13 cellular contexts compared by ENCODE assay signal in genomic region chr16:46650224-46650623, GRCh38. TPM values are rescaled to one million over a fixed set of nuclear protein-coding genes. Genes with fewer than 3 reads are reported as not detected.
DNase-seq lines count a peak whose midpoint lies in the region; ATAC-seq and TF ChIP-seq lines count a peak whose summit lies in the region.
"Had no signal": no experiment of that assay in that cellular context is flagged by ENCODE, and none has a peak within 500 bp of the region (broad histone marks: within the 10 kb centered on the region; RNA-seq: fewer than 3 reads in every experiment).

No MANE protein-coding gene starts in this region.

- CTCF ChIA-PET in activated naive CD4-positive, alpha-beta T cell treated with anti-CD3 and anti-CD28 coated beads, Interleukin-2, amount 10 ng/mL, durations not matched to agents 7 days and 5 days (lab: Charles Lee), result no interaction called here

- no peak for TF ChIP-seq POLR2A in vagina (IDR thresholded peaks at IDR 0.05)

- H3K79me1 ChIP-seq in mesenchymal stem cell (replicated peaks; ENCODE audit: low read length, poor library complexity, severe bottlenecking), result no peaks in the 10 kb centered on the region

- no peak overlapping the region for H4K8ac ChIP-seq in mesenchymal stem cell (ENCODE audit: low read length)

- no peaks in the 10 kb centered on the region for H3K9me3 Mint-ChIP-seq in activated naive CD4-positive, alpha-beta T cell treated with anti-CD3 and anti-CD28 coated beads, Interleukin-2, amount 50 U/mL, for 24 hours
- H3K9me3 Mint-ChIP-seq in activated naive CD4-positive, alpha-beta T cell treated with anti-CD3 and anti-CD28 coated beads, Interleukin-2, amount 10 ng/mL, durations not matched to agents 7 days and 5 days, result peaks cover 6% of the 10 kb centered on the region
- H3K9me3 Mint-ChIP-seq in activated T-helper 17 cell treated with anti-CD3 and anti-CD28 coated beads, Interleukin-2, amount 50 U/mL, for 72 hours, result no peaks in the 10 kb centered on the region
- H3K9me3 Mint-ChIP-seq: type B pancreatic cell had no signal

- peak overlapping the region; percentile 49 for H3K4me3 ChIP-seq in coronary artery
- H3K4me3 ChIP-seq in mesenchymal stem cell (ENCODE audit: insufficient read depth in 1 of 2, low read depth in 1 of 2, low read length in 2 of 2), result peak overlapping the region in 1 of 2 experiments; percentile 74
- no peak overlapping the region for H3K4me3 ChIP-seq in vagina
- H3K4me3 ChIP-seq: A549 had no signal

- H3K4me2 ChIP-seq in mesenchymal stem cell (ENCODE audit: low read length, poor library complexity, severe bottlenecking), result no peak overlapping the region
- H3K4me2 ChIP-seq: A549 had no signal

- no peak for ATAC-seq in HG03378 (IDR thresholded peaks at IDR 0.05; ENCODE audit: unreplicated experiment)
- ATAC-seq in activated T-helper 17 cell treated with anti-CD3 and anti-CD28 coated beads, Interleukin-2, amount 50 U/mL, for 72 hours (replicated peaks), result no peak

- H2BK12ac ChIP-seq in mesenchymal stem cell (ENCODE audit: low read length in 2 of 2), result no peak overlapping the region

- H2AFZ ChIP-seq in mesenchymal stem cell (ENCODE audit: low read depth, low read length), result no peak overlapping the region

- WGBS in mesenchymal stem cell, result 60% methylated on average over 5 of the region's 5 CpGs

- H3K9ac ChIP-seq in mesenchymal stem cell (ENCODE audit: low read length), result peak overlapping the region; percentile 87

- no peak overlapping the region for H3K4me3 Mint-ChIP-seq in activated naive CD4-positive, alpha-beta T cell treated with anti-CD3 and anti-CD28 coated beads, Interleukin-2, amount 50 U/mL, for 24 hours
- H3K4me3 Mint-ChIP-seq in activated naive CD4-positive, alpha-beta T cell treated with anti-CD3 and anti-CD28 coated beads, Interleukin-2, amount 10 ng/mL, durations not matched to agents 7 days and 5 days, result no peak overlapping the region
- no peak overlapping the region for H3K4me3 Mint-ChIP-seq in activated T-helper 17 cell treated with anti-CD3 and anti-CD28 coated beads, Interleukin-2, amount 50 U/mL, for 72 hours
- H3K4me3 Mint-ChIP-seq: type B pancreatic cell had no signal

- H3K36me3 ChIP-seq in mesenchymal stem cell (ENCODE audit: control insufficient read depth in 1 of 2, insufficient read depth in 2 of 2, low read depth in 1 of 2, low read length in 2 of 2) (peaks cover 4% of the 10 kb centered on the region in 2 experiments), vagina (no peaks in the 10 kb centered on the region)

- no peak overlapping the region for H3K4ac ChIP-seq in mesenchymal stem cell (ENCODE audit: low read depth in 1 of 2, low read length in 2 of 2)

- H3K27ac Mint-ChIP-seq in activated naive CD4-positive, alpha-beta T cell treated with anti-CD3 and anti-CD28 coated beads, Interleukin-2, amount 50 U/mL, for 24 hours, result peak overlapping the region; percentile 19
- H3K27ac Mint-ChIP-seq in activated naive CD4-positive, alpha-beta T cell treated with anti-CD3 and anti-CD28 coated beads, Interleukin-2, amount 10 ng/mL, durations not matched to agents 7 days and 5 days, result no peak overlapping the region
- no peak overlapping the region for H3K27ac Mint-ChIP-seq in activated T-helper 17 cell treated with anti-CD3 and anti-CD28 coated beads, Interleukin-2, amount 50 U/mL, for 72 hours
- H3K27ac Mint-ChIP-seq: type B pancreatic cell had no signal

- H3K27ac ChIP-seq in coronary artery (peak overlapping the region in 1 of 2 donors; percentile 74), mesenchymal stem cell (ENCODE audit: low read length, poor library complexity, severe bottlenecking) (no peak overlapping the region), vagina (peak overlapping the region; percentile 8)
- H3K27ac ChIP-seq: A549 had no signal

- DNase-seq in activated naive CD4-positive, alpha-beta T cell treated with anti-CD3 and anti-CD28 coated beads, Interleukin-2, amount 10 ng/mL, durations not matched to agents 7 days and 5 days, result no peak
- DNase-seq in coronary artery (ENCODE audit: low spot score) (no peak), mesenchymal stem cell (peak; percentile 86), vagina (ENCODE audit: extremely low spot score in 2 of 2) (no peak), T1000 (lab: John Stamatoyannopoulos, UW) (no peak)
- DNase-seq: activated gamma-delta T cell; DMS153; stimulated activated CD4-positive, alpha-beta T cell treated with anti-CD3 and anti-CD28 coated beads, Interleukin-12 subunit alpha, Interleukin-12 subunit beta, amount 100 ng/mL, for 4 hours had no signal

- intact Hi-C loops in vagina (cut with DNase I), result no loop called here

- H3K4me1 Mint-ChIP-seq in activated naive CD4-positive, alpha-beta T cell treated with anti-CD3 and anti-CD28 coated beads, Interleukin-2, amount 50 U/mL, for 24 hours, result no peaks in the 10 kb centered on the region
- no peaks in the 10 kb centered on the region for H3K4me1 Mint-ChIP-seq in activated naive CD4-positive, alpha-beta T cell treated with anti-CD3 and anti-CD28 coated beads, Interleukin-2, amount 10 ng/mL, durations not matched to agents 7 days and 5 days
- H3K4me1 Mint-ChIP-seq in activated T-helper 17 cell treated with anti-CD3 and anti-CD28 coated beads, Interleukin-2, amount 50 U/mL, for 72 hours, result no peaks in the 10 kb centered on the region

- H4K91ac ChIP-seq in mesenchymal stem cell (ENCODE audit: low read length), result no peak overlapping the region

- no peak overlapping the region for H3K14ac ChIP-seq in mesenchymal stem cell (ENCODE audit: low read length in 2 of 2)

- no peak overlapping the region for H2BK5ac ChIP-seq in mesenchymal stem cell (ENCODE audit: low read depth, low read length, poor library complexity, severe bottlenecking)

- H3K9me3 ChIP-seq in mesenchymal stem cell (ENCODE audit: control insufficient read depth, low read length) (no peaks in the 10 kb centered on the region), vagina (no peaks in the 10 kb centered on the region)
- H3K9me3 ChIP-seq: A549 had no signal

- H2BK15ac ChIP-seq in mesenchymal stem cell (ENCODE audit: low read depth, poor library complexity, severe bottlenecking), result no peak overlapping the region

- no peak overlapping the region for H2AK5ac ChIP-seq in mesenchymal stem cell (ENCODE audit: low read length, severe bottlenecking)

- no peak overlapping the region for H2BK120ac ChIP-seq in mesenchymal stem cell (ENCODE audit: low read depth, low read length)

- H3K27me3 ChIP-seq in mesenchymal stem cell (ENCODE audit: control insufficient read depth in 1 of 2, insufficient read depth in 1 of 2, low read length in 2 of 2), result no peaks in the 10 kb centered on the region
- no peaks in the 10 kb centered on the region for H3K27me3 ChIP-seq in vagina

- H3K27me3 Mint-ChIP-seq in activated naive CD4-positive, alpha-beta T cell treated with anti-CD3 and anti-CD28 coated beads, Interleukin-2, amount 50 U/mL, for 24 hours, result no peaks in the 10 kb centered on the region
- H3K27me3 Mint-ChIP-seq in activated naive CD4-positive, alpha-beta T cell treated with anti-CD3 and anti-CD28 coated beads, Interleukin-2, amount 10 ng/mL, durations not matched to agents 7 days and 5 days, result no peaks in the 10 kb centered on the region
- no peaks in the 10 kb centered on the region for H3K27me3 Mint-ChIP-seq in activated T-helper 17 cell treated with anti-CD3 and anti-CD28 coated beads, Interleukin-2, amount 50 U/mL, for 72 hours
- H3K27me3 Mint-ChIP-seq: type B pancreatic cell had no signal

- peaks cover 10% of the 10 kb centered on the region for H3K36me3 Mint-ChIP-seq in activated naive CD4-positive, alpha-beta T cell treated with anti-CD3 and anti-CD28 coated beads, Interleukin-2, amount 50 U/mL, for 24 hours
- peaks cover 3% of the 10 kb centered on the region for H3K36me3 Mint-ChIP-seq in activated naive CD4-positive, alpha-beta T cell treated with anti-CD3 and anti-CD28 coated beads, Interleukin-2, amount 10 ng/mL, durations not matched to agents 7 days and 5 days
- H3K36me3 Mint-ChIP-seq in activated T-helper 17 cell treated with anti-CD3 and anti-CD28 coated beads, Interleukin-2, amount 50 U/mL, for 72 hours (ENCODE audit: low read depth), result no peaks in the 10 kb centered on the region

- no peak overlapping the region for H3K18ac ChIP-seq in mesenchymal stem cell (ENCODE audit: low read depth in 1 of 2, low read length in 2 of 2)

- TF ChIP-seq CTCF in coronary artery (IDR thresholded peaks at IDR 0.05), result no peak
- TF ChIP-seq CTCF in vagina (IDR thresholded peaks at IDR 0.05), result no peak

- H3K23ac ChIP-seq in mesenchymal stem cell (ENCODE audit: low read length in 2 of 2), result no peak overlapping the region

- H3K4me1 ChIP-seq in mesenchymal stem cell (ENCODE audit: control insufficient read depth, insufficient read depth, low read depth, low read length) (peaks cover 2% of the 10 kb centered on the region), vagina (no peaks in the 10 kb centered on the region)
- H3K4me1 ChIP-seq: A549 had no signal

RNA-seq across cellular contexts. Expression of gene SHCBP1, which starts 29.0 kb away (rescaled TPM):
- 3.5 TPM for polyA plus RNA-seq in mesenchymal stem cell (2013, experiment 1 of 2)
- polyA plus RNA-seq in mesenchymal stem cell (2013, experiment 2 of 2), result 3.5 TPM
- total RNA-seq in vagina, result 0.74 TPM
- 10 to 100 TPM; 28.3 to 55.5 TPM for total RNA-seq in activated T-helper 17 cell treated with anti-CD3 and anti-CD28 coated beads, Interleukin-2, amount 50 U/mL, for 72 hours

RNA-seq across cellular contexts. Expression of gene VPS35, which starts 38.8 kb away (rescaled TPM):
- polyA plus RNA-seq in mesenchymal stem cell (2013, experiment 1 of 2), result 70.9 TPM
- polyA plus RNA-seq in mesenchymal stem cell (2013, experiment 2 of 2), result 73.2 TPM
- 63.3 TPM for total RNA-seq in vagina
- 100 to 1,000 TPM in 1 of 2 donors, 10 to 100 TPM in 1; 74.2 to 105 TPM for total RNA-seq in activated T-helper 17 cell treated with anti-CD3 and anti-CD28 coated beads, Interleukin-2, amount 50 U/mL, for 72 hours

RNA-seq across cellular contexts. Expression of gene ORC6, which starts 39.2 kb away (rescaled TPM):
- polyA plus RNA-seq in mesenchymal stem cell (2013, experiment 1 of 2), result 7.2 TPM
- polyA plus RNA-seq in mesenchymal stem cell (2013, experiment 2 of 2), result 8.0 TPM
- total RNA-seq in vagina, result 2.2 TPM
- 10 to 100 TPM; 30.9 to 53.7 TPM for total RNA-seq in activated T-helper 17 cell treated with anti-CD3 and anti-CD28 coated beads, Interleukin-2, amount 50 U/mL, for 72 hours

Comparison
In these comparisons a context has a peak if more than half of its experiments do, and no peak if none do; other contexts are left out.
1. RNA of gene SHCBP1, which starts 29.0 kb away (total RNA-seq): 28.3 to 55.5 TPM in activated T-helper 17 cell treated with anti-CD3 and anti-CD28 coated beads, Interleukin-2, amount 50 U/mL, for 72 hours; 0.74 TPM in vagina (single experiment); every median in the first group is over 10 times any median in the second.